ENCODE assay signal across 8 cellular contexts in genomic region chr1:226656601-226657277, GRCh38.
DNase-seq lines count a peak whose midpoint lies in the region; ATAC-seq, FAIRE-seq and TF ChIP-seq lines count a peak whose summit lies in the region.

No MANE protein-coding gene starts in this region.

- H3K4me3 Mint-ChIP-seq in neural progenitor cell = no peak overlapping the region

- POLR2A ChIA-PET in GM10248 (lab: Yijun Ruan, JAX) = no interaction called here

- peak; percentile 79 for FAIRE-seq in GM12891 (lab: Jason Lieb, UNC)

- no peak overlapping the region for H3K9ac ChIP-seq in neural progenitor cell

- peaks cover 61% of the 10 kb centered on the region for H3K4me1 ChIP-seq in neural progenitor cell

- DNase-seq in GM12891 (ENCODE audit: insufficient read length, low spot score) (no peak), NCI-H510A (lab: John Stamatoyannopoulos, UW) (peak; percentile 78), cardiac fibroblast (ENCODE audit: low read depth in 2 of 2) (peak; percentile 85 to 91), neural progenitor cell (ENCODE audit: low spot score) (no peak), GM10248 (ENCODE audit: extremely low spot score) (no peak), MV-4-11 (lab: John Stamatoyannopoulos, UW) (no peak), G401 (ENCODE audit: low spot score) (no peak)

- in situ Hi-C loops in G401 (cut with HindIII; ENCODE audit: low sequenced_read_pairs) = no loop called here

- H3K9me3 Mint-ChIP-seq in neural progenitor cell = no peaks in the 10 kb centered on the region

- no peaks in the 10 kb centered on the region for H4K20me1 ChIP-seq in neural progenitor cell (ENCODE audit: low read depth)

- no peak overlapping the region for H2AFZ ChIP-seq in neural progenitor cell (replicated peaks)

- no peak for ATAC-seq in HG03097 (IDR thresholded peaks at IDR 0.05; ENCODE audit: low FRiP score, unreplicated experiment)

- no peaks in the 10 kb centered on the region for H3K36me3 Mint-ChIP-seq in neural progenitor cell

- no peak for TF ChIP-seq POLR2A in GM12891 (IDR thresholded peaks at IDR 0.05; ENCODE audit: low read depth, low read length)

- peaks cover 72% of the 10 kb centered on the region for H3K4me1 Mint-ChIP-seq in neural progenitor cell

- peak overlapping the region; percentile 89 for H3K27ac Mint-ChIP-seq in neural progenitor cell

- no peak overlapping the region for H3K4me2 ChIP-seq in neural progenitor cell

- H3K9me3 ChIP-seq in neural progenitor cell (ENCODE audit: low read depth) = no peaks in the 10 kb centered on the region

- H3F3A ChIP-seq in neural progenitor cell (ENCODE audit: low read depth) = peaks cover 33% of the 10 kb centered on the region

- H3K27me3 ChIP-seq in neural progenitor cell = no peaks in the 10 kb centered on the region

- H3K27me3 Mint-ChIP-seq in neural progenitor cell (ENCODE audit: insufficient read depth, low read depth) = peaks cover 11% of the 10 kb centered on the region

- H3K4me3 ChIP-seq in cardiac fibroblast (replicated peaks in 1 of 2; ENCODE audit: low read depth in 2 of 2, low read length in 2 of 2) (no peak overlapping the region), neural progenitor cell (no peak overlapping the region)

- no peak overlapping the region for H3K27ac ChIP-seq in neural progenitor cell

- CTCF ChIA-PET in GM10248 (lab: Yijun Ruan, JAX) = interaction anchor here (1.0 to 1.6 kb wide), 3 partner anchors 11 to 249 kb away, joined by 3 to 4 read pairs (median 4); partner anchors contain the start of gene PARP1

- no peaks in the 10 kb centered on the region for H3K79me2 ChIP-seq in neural progenitor cell (ENCODE audit: low read depth)

- no peaks in the 10 kb centered on the region for H3K36me3 ChIP-seq in neural progenitor cell

- no peak for TF ChIP-seq CTCF in cardiac fibroblast (IDR thresholded peaks at IDR 0.05; ENCODE audit: low read depth, low read length)
- TF ChIP-seq CTCF in neural progenitor cell (IDR thresholded peaks at IDR 0.05) = no peak
- no peak for TF ChIP-seq CTCF in GM10248 (IDR thresholded peaks at IDR 0.05; ENCODE audit: control extremely low read depth, extremely low read depth, low read depth, missing control alignments)

TF ChIP-seq in GM12891, 5 proteins besides CTCF, POLR2A, EP300 and RAD21:
- TF ChIP-seq POLR2AphosphoS5 (IDR thresholded peaks at IDR 0.05; ENCODE audit: low read depth, low read length) (no peak), PAX5 (IDR thresholded peaks at IDR 0.05; ENCODE audit: insufficient read depth, low read length, severe bottlenecking) (no peak), SPI1 (IDR thresholded peaks at IDR 0.05; ENCODE audit: low read depth, low read length) (no peak), TAF1 (IDR thresholded peaks at IDR 0.05; ENCODE audit: low read depth, low read length) (no peak), POU2F2 (IDR thresholded peaks at IDR 0.05; ENCODE audit: low read depth, low read length) (no peak)
TF ChIP-seq in GM12891: peak in this region for 0.

Comparison
In these comparisons a context has a peak if more than half of its experiments do, and no peak if none do; other contexts are left out.
1. DNase-seq: peak in NCI-H510A (single experiment) and cardiac fibroblast (2 of 2); none in GM12891 (single experiment), neural progenitor cell (single experiment), GM10248 (single experiment), MV-4-11 (single experiment) and G401 (single experiment).